Comparison of ENCODE assay signal across 14 cellular contexts in genomic region chr11:30451642-30452041, GRCh38.
DNase-seq lines count a peak whose midpoint lies in the region; ATAC-seq and TF ChIP-seq lines count a peak whose summit lies in the region.
"Had no signal": no experiment of that assay in that cellular context is flagged by ENCODE, and none has a peak within 500 bp of the region (broad histone marks: within the 10 kb centered on the region; RNA-seq: fewer than 3 reads in every experiment).

No MANE protein-coding gene starts in this region.

- 73% methylated on average over 5 of the region's 5 CpGs for WGBS in esophagus muscularis mucosa

- intact Hi-C loops in left ventricle myocardium inferior (cut with micrococcal nuclease) (no loop called here), left cardiac atrium (cut with DNase I) (no loop called here), esophagus muscularis mucosa (cut with DNase I) (no loop called here)

- H3K27ac ChIP-seq in left ventricle myocardium inferior (replicated peaks) (peak overlapping the region; percentile 38), esophagus muscularis mucosa (replicated peaks in 1 of 4) (no peak overlapping the region), brain microvascular endothelial cell (no peak overlapping the region), SJCRH30 (no peak overlapping the region)
- H3K27ac ChIP-seq: BLaER1 treated with 17β-estradiol and CSF1 and Interleukin-3, amounts not matched to agents 10 nM and 100 nM; HL-60 had no signal

- TF ChIP-seq CTCF in left ventricle myocardium inferior (IDR thresholded peaks at IDR 0.05; ENCODE audit: borderline replicate concordance) (no peak), esophagus muscularis mucosa (IDR thresholded peaks at IDR 0.05) (no peak), brain microvascular endothelial cell (IDR thresholded peaks at IDR 0.05; ENCODE audit: low read depth, low read length, missing control alignments) (no peak)

- DNase-seq in left ventricle myocardium inferior (no peak), left cardiac atrium (no peak), NCI-H69 (lab: John Stamatoyannopoulos, UW) (peak; percentile 14), esophagus muscularis mucosa (ENCODE audit: extremely low spot score) (peak; percentile 37), brain microvascular endothelial cell (no peak), SJCRH30 (no peak)
- no peak for DNase-seq in activated T-cell treated with anti-CD3 and anti-CD28 coated beads, Interleukin-2, amount 50 U/mL, for 48 hours
- DNase-seq: ACHN; CD4-positive, CD25-positive, alpha-beta regulatory T cell; DMS53; H7 had no signal

- in situ Hi-C loops in brain microvascular endothelial cell (cut with HindIII; ENCODE audit: low pct_ligation_motif_present, low sequenced_read_pairs) = no loop called here

- peaks cover 58% of the 10 kb centered on the region for H3K4me1 ChIP-seq in left ventricle myocardium inferior
- peaks cover 22 to 33% (median 26%) of the 10 kb centered on the region in 4 donors for H3K4me1 ChIP-seq in esophagus muscularis mucosa
- H3K4me1 ChIP-seq in SJCRH30 = no peaks in the 10 kb centered on the region

- TF ChIP-seq EP300 in esophagus muscularis mucosa (IDR thresholded peaks at IDR 0.05) = no peak

- no peak for TF ChIP-seq POLR2A in esophagus muscularis mucosa (IDR thresholded peaks at IDR 0.05; ENCODE audit: low read depth)

- H3K27me3 ChIP-seq in left ventricle myocardium inferior (ENCODE audit: low read depth) (no peaks in the 10 kb centered on the region), esophagus muscularis mucosa (no peaks in the 10 kb centered on the region), brain microvascular endothelial cell (replicated peaks) (no peaks in the 10 kb centered on the region), SJCRH30 (no peaks in the 10 kb centered on the region)
- H3K27me3 ChIP-seq: BLaER1 treated with 17β-estradiol and CSF1 and Interleukin-3, amounts not matched to agents 10 nM and 100 nM had no signal

- no peaks in the 10 kb centered on the region for H3K36me3 ChIP-seq in left ventricle myocardium inferior
- H3K36me3 ChIP-seq in esophagus muscularis mucosa = no peaks in the 10 kb centered on the region
- no peaks in the 10 kb centered on the region for H3K36me3 ChIP-seq in brain microvascular endothelial cell (replicated peaks)
- no peaks in the 10 kb centered on the region for H3K36me3 ChIP-seq in SJCRH30
- H3K36me3 ChIP-seq: BLaER1 treated with 17β-estradiol and CSF1 and Interleukin-3, amounts not matched to agents 10 nM and 100 nM had no signal

- ATAC-seq in left cardiac atrium = no peak
- ATAC-seq in HG02973 (IDR thresholded peaks at IDR 0.05; ENCODE audit: unreplicated experiment) = no peak

- H3K4me3 ChIP-seq in left ventricle myocardium inferior (no peak overlapping the region), esophagus muscularis mucosa (no peak overlapping the region), brain microvascular endothelial cell (ENCODE audit: low read depth, low read length) (no peak overlapping the region), SJCRH30 (no peak overlapping the region)
- H3K4me3 ChIP-seq: BLaER1 treated with 17β-estradiol and CSF1 and Interleukin-3, amounts not matched to agents 10 nM and 100 nM had no signal

- H3K9me3 ChIP-seq in left ventricle myocardium inferior (replicated peaks) = no peaks in the 10 kb centered on the region
- no peaks in the 10 kb centered on the region for H3K9me3 ChIP-seq in esophagus muscularis mucosa
- H3K9me3 ChIP-seq in SJCRH30 (replicated peaks) = no peaks in the 10 kb centered on the region
- H3K9me3 ChIP-seq: BLaER1 treated with 17β-estradiol and CSF1 and Interleukin-3, amounts not matched to agents 10 nM and 100 nM had no signal

Comparison
In these comparisons a context has a peak if more than half of its experiments do, and no peak if none do; other contexts are left out.
1. DNase-seq: peak in NCI-H69 (single experiment) and esophagus muscularis mucosa (single experiment); none in left ventricle myocardium inferior (single experiment), left cardiac atrium (single experiment), brain microvascular endothelial cell (single experiment), SJCRH30 (0 of 2) and activated T-cell treated with anti-CD3 and anti-CD28 coated beads, Interleukin-2, amount 50 U/mL, for 48 hours (0 of 2).